ENCODE assay signal across 1 cellular context in genomic region chr5:1667648-1668140, GRCh38.
TF ChIP-seq lines count a peak whose summit lies in the region.

No MANE protein-coding gene starts in this region.

TF ChIP-seq in SK-N-SH, 30 proteins besides CTCF, POLR2A, EP300 and RAD21 (continued from another document):
- TF ChIP-seq USF1 (IDR thresholded peaks at IDR 0.05; ENCODE audit: borderline replicate concordance, low read depth) = no peak
- no peak for TF ChIP-seq GATA2 (CRISPR knock-in tag; IDR thresholded peaks at IDR 0.05)
- no peak for TF ChIP-seq GABPA (IDR thresholded peaks at IDR 0.05; ENCODE audit: low read depth)
- no peak for TF ChIP-seq IRF3 (IDR thresholded peaks at IDR 0.05; ENCODE audit: low read depth, low read length)
